Comparison of ENCODE assay signal across 1 cellular context in genomic region chr7:73713319-73713718, GRCh38.
TF ChIP-seq lines count a peak whose summit lies in the region.

No MANE protein-coding gene starts in this region.

TF ChIP-seq in K562, 482 proteins besides CTCF, POLR2A, EP300 and RAD21:
- TF ChIP-seq ZNF121 (CRISPR knock-in tag; conservative IDR thresholded peaks at IDR 0.05): peak; percentile 84
